In genomic region chr17:34252890-34253525, GRCh38 we compare ENCODE assay signal across 10 cellular contexts. TPM values are rescaled to one million over a fixed set of nuclear protein-coding genes. Genes with fewer than 3 reads are reported as not detected.
A peak's percentile ranks its signal among the peaks of the same experiment; 100 is the strongest.
DNase-seq lines count a peak whose midpoint lies in the region; ATAC-seq and TF ChIP-seq lines count a peak whose summit lies in the region.
"Had no signal": no experiment of that assay in that cellular context is flagged by ENCODE, and none has a peak within 500 bp of the region (broad histone marks: within the 10 kb centered on the region; RNA-seq: fewer than 3 reads in every experiment).

No MANE protein-coding gene starts in this region.

- H3K4me3 ChIP-seq in thymus (ENCODE audit: low read length) (no peak overlapping the region), SJCRH30 (no peak overlapping the region)

- no peaks in the 10 kb centered on the region for H3K9me3 ChIP-seq in thymus (ENCODE audit: control insufficient read depth)
- no peaks in the 10 kb centered on the region for H3K9me3 ChIP-seq in SJCRH30 (replicated peaks)

- no peaks in the 10 kb centered on the region for H3K36me3 ChIP-seq in thymus (ENCODE audit: control insufficient read depth, insufficient read depth)
- no peaks in the 10 kb centered on the region for H3K36me3 ChIP-seq in SJCRH30

- peak overlapping the region; percentile 98 for H3K27ac Mint-ChIP-seq in mesothelial cell of epicardium
- H3K27ac Mint-ChIP-seq: activated naive CD4-positive, alpha-beta T cell treated with anti-CD3 and anti-CD28 coated beads, Interleukin-2, amount 50 U/mL, for 72 hours had no signal

- no peaks in the 10 kb centered on the region for H3K27me3 Mint-ChIP-seq in mesothelial cell of epicardium (ENCODE audit: low read depth)

- peak overlapping the region; percentile 82 for H3K27ac ChIP-seq in cingulate gyrus (ENCODE audit: low read depth, low read length)
- H3K27ac ChIP-seq in thymus (ENCODE audit: low read depth) = peak overlapping the region; percentile 15
- H3K27ac ChIP-seq in SJCRH30 = no peak overlapping the region

- H3K27me3 ChIP-seq in thymus (ENCODE audit: control insufficient read depth, insufficient read depth) (no peaks in the 10 kb centered on the region), SJCRH30 (no peaks in the 10 kb centered on the region)

- ATAC-seq in HG02884 (IDR thresholded peaks at IDR 0.05; ENCODE audit: unreplicated experiment) = no peak

- H3K4me1 ChIP-seq in thymus (ENCODE audit: control insufficient read depth, insufficient read depth, low read length) = no peaks in the 10 kb centered on the region
- H3K4me1 ChIP-seq in SJCRH30 = peaks cover 36% of the 10 kb centered on the region

- no peaks in the 10 kb centered on the region for H3K36me3 Mint-ChIP-seq in mesothelial cell of epicardium
- H3K36me3 Mint-ChIP-seq: activated naive CD4-positive, alpha-beta T cell treated with anti-CD3 and anti-CD28 coated beads, Interleukin-2, amount 50 U/mL, for 72 hours had no signal

- 95% methylated on average over 3 of the region's 3 CpGs for WGBS in thymus

- TF ChIP-seq CTCF in mesothelial cell of epicardium (IDR thresholded peaks at IDR 0.05; ENCODE audit: unreplicated experiment) = no peak

- no peaks in the 10 kb centered on the region for H3K9me3 Mint-ChIP-seq in mesothelial cell of epicardium

- DNase-seq in NCI-H226 = peak; percentile 79
- DNase-seq in mesothelial cell of epicardium (ENCODE audit: low spot score in 2 of 2, unreplicated experiment in 2 of 2) = no peak
- no peak for DNase-seq in SJCRH30
- no peak for DNase-seq in GF-D8 (lab: John Stamatoyannopoulos, UW)
- no peak for DNase-seq in NCI-H2196 treated with DMSO at 0.1 percent for 48 hours (lab: John Stamatoyannopoulos, UW; ENCODE audit: unreplicated experiment)
- DNase-seq: MM.1S had no signal

- H3K4me1 Mint-ChIP-seq in mesothelial cell of epicardium = peaks cover 66% of the 10 kb centered on the region

- peak overlapping the region; percentile 11 for H3K4me3 Mint-ChIP-seq in mesothelial cell of epicardium

RNA-seq across cellular contexts. Expression of gene CCL2, which starts 2.1 kb away (rescaled TPM):
- 53.5 to 62.4 TPM (median 57.1 TPM) in 3 replicates for total RNA-seq in mesothelial cell of epicardium
- 165 TPM for polyA plus RNA-seq in thymus
- total RNA-seq in SJCRH30 (2014; rRNA removed; shearing (Covaris generic)) = 5.3 and 6.7 TPM in 2 replicates
- total RNA-seq: activated naive CD4-positive, alpha-beta T cell treated with anti-CD3 and anti-CD28 coated beads, Interleukin-2, amount 50 U/mL, for 72 hours had no signal

RNA-seq across cellular contexts. Expression of gene CCL7, which starts 17.0 kb away (rescaled TPM):
- not detected in 3 replicates for total RNA-seq in mesothelial cell of epicardium
- 5.4 TPM for polyA plus RNA-seq in thymus
- not detected in 2 replicates for total RNA-seq in SJCRH30 (2014; rRNA removed; shearing (Covaris generic))
- total RNA-seq: activated naive CD4-positive, alpha-beta T cell treated with anti-CD3 and anti-CD28 coated beads, Interleukin-2, amount 50 U/mL, for 72 hours had no signal

RNA-seq across cellular contexts. Expression of gene CCL11, which starts 32.5 kb away (rescaled TPM):
- not detected in 3 replicates for total RNA-seq in mesothelial cell of epicardium
- polyA plus RNA-seq in thymus = 0.87 TPM
- total RNA-seq in SJCRH30 (2014; rRNA removed; shearing (Covaris generic)) = not detected in 2 replicates
- total RNA-seq: activated naive CD4-positive, alpha-beta T cell treated with anti-CD3 and anti-CD28 coated beads, Interleukin-2, amount 50 U/mL, for 72 hours had no signal
